Comparison of ENCODE assay signal across 1 cellular context in the genomic region with DNA sequence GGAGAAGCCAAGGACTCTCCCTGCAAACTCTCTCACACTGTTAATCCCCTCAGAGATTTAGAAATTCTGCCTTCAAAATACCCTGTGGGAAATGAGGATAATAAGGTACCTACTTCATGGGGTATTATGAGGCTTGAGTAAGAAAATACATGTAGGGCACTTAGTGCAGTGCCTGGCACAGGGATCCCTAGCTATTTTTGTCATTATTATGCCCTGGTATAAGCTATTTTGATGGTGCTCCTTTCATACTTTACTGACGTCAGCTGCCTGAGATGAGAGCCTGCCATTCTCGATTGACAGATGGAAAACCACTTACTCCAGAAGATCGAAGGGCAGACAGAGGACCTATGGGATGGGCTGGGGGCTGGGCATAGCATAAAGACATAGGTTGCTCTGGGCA.
TF ChIP-seq lines count a peak whose summit lies in the region.

No MANE protein-coding gene starts in this region.

TF ChIP-seq in IMR-90, 13 proteins besides CTCF, POLR2A, EP300 and RAD21 (continued from another document):
- TF ChIP-seq, protein P1, sequence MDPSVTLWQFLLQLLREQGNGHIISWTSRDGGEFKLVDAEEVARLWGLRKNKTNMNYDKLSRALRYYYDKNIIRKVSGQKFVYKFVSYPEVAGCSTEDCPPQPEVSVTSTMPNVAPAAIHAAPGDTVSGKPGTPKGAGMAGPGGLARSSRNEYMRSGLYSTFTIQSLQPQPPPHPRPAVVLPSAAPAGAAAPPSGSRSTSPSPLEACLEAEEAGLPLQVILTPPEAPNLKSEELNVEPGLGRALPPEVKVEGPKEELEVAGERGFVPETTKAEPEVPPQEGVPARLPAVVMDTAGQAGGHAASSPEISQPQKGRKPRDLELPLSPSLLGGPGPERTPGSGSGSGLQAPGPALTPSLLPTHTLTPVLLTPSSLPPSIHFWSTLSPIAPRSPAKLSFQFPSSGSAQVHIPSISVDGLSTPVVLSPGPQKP (IDR thresholded peaks at IDR 0.05; ENCODE audit: borderline replicate concordance, low read depth, low read length): no peak
- TF ChIP-seq CEBPB (IDR thresholded peaks at IDR 0.05; ENCODE audit: low read depth, low read length) (no peak), CHD1 (IDR thresholded peaks at IDR 0.05; ENCODE audit: low read depth, low read length) (no peak), RCOR1 (IDR thresholded peaks at IDR 0.05; ENCODE audit: insufficient replicate concordance, low read length) (no peak), FOS (IDR thresholded peaks at IDR 0.05; ENCODE audit: low read depth, low read length) (no peak), MAZ (IDR thresholded peaks at IDR 0.05; ENCODE audit: borderline replicate concordance, low read depth, low read length) (no peak), BHLHE40 (IDR thresholded peaks at IDR 0.05; ENCODE audit: low read depth, low read length) (no peak), MXI1 (IDR thresholded peaks at IDR 0.05; ENCODE audit: borderline replicate concordance, low read depth, low read length) (no peak)
- TF ChIP-seq, protein P2, sequence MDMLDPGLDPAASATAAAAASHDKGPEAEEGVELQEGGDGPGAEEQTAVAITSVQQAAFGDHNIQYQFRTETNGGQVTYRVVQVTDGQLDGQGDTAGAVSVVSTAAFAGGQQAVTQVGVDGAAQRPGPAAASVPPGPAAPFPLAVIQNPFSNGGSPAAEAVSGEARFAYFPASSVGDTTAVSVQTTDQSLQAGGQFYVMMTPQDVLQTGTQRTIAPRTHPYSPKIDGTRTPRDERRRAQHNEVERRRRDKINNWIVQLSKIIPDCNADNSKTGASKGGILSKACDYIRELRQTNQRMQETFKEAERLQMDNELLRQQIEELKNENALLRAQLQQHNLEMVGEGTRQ (IDR thresholded peaks at IDR 0.05; ENCODE audit: low read depth, low read length): no peak
